Comparison of ENCODE assay signal across 8 cellular contexts in genomic region chr10:30433779-30434272, GRCh38. TPM values are rescaled to one million over a fixed set of nuclear protein-coding genes. Genes with fewer than 3 reads are reported as not detected.
DNase-seq lines count a peak whose midpoint lies in the region; ATAC-seq and TF ChIP-seq lines count a peak whose summit lies in the region.

TSS of gene MAP3K8 (plus strand) at chr10:30434184. CDS start at chr10:30438939, 4,755 bp downstream.

- no peaks in the 10 kb centered on the region for H3K9me3 ChIP-seq in fibroblast of lung (ENCODE audit: control insufficient read depth, insufficient read depth, low read depth, low read length)

- no peaks in the 10 kb centered on the region for H3K27me3 ChIP-seq in fibroblast of lung (ENCODE audit: control insufficient read depth, insufficient read depth, low read length)

- ATAC-seq in GM19438 (IDR thresholded peaks at IDR 0.05; ENCODE audit: low read depth, unreplicated experiment) (peak; percentile 59), HG03558 (IDR thresholded peaks at IDR 0.05; ENCODE audit: extremely low read depth, unreplicated experiment) (peak; percentile 35)
- peak; percentile 78 to 80 for ATAC-seq in naive thymus-derived CD8-positive, alpha-beta T cell

- peak within 1 kb of the TSS; percentile 32 to 93 (median 76) for H3K27ac Mint-ChIP-seq in naive thymus-derived CD8-positive, alpha-beta T cell

- POLR2A ChIA-PET in naive thymus-derived CD8-positive, alpha-beta T cell (lab: Charles Lee): interaction anchor here (1.0 to 1.9 kb wide), 6 partner anchors 15 to 99 kb away, joined by 3 to 12 read pairs (median 4); no protein-coding TSS in a partner anchor

- H3K4me3 ChIP-seq in fibroblast of lung (replicated peaks in 1 of 4; ENCODE audit: control extremely low read depth in 1 of 4, insufficient read depth in 1 of 4, low read depth in 3 of 4, low read length in 4 of 4): peak within 1 kb of the TSS; percentile 77 to 92 (median 82)

- peak within 1 kb of the TSS; percentile 97 for H3K9ac ChIP-seq in fibroblast of lung (ENCODE audit: insufficient read depth, low read length)

- H2AFZ ChIP-seq in fibroblast of lung (ENCODE audit: low read length): peak within 1 kb of the TSS; percentile 59

- H3K9me3 Mint-ChIP-seq in naive thymus-derived CD8-positive, alpha-beta T cell: no peaks in the 10 kb centered on the region

- no peaks in the 10 kb centered on the region for H3K36me3 ChIP-seq in fibroblast of lung (ENCODE audit: control insufficient read depth, insufficient read depth, low read length)

- peaks cover 24 to 68% (median 46%) of the 10 kb centered on the region in 4 donors for H3K4me1 Mint-ChIP-seq in naive thymus-derived CD8-positive, alpha-beta T cell

- H3K79me2 ChIP-seq in fibroblast of lung (ENCODE audit: control insufficient read depth, insufficient read depth, low read length): peaks cover 42% of the 10 kb centered on the region

- peak; percentile 31 for DNase-seq in COLO829 (ENCODE audit: low spot score)
- peak; percentile 93 for DNase-seq in RKO (ENCODE audit: low spot score)
- DNase-seq in activated T-helper 1 cell treated with anti-CD3 and anti-CD28 coated beads, Interleukin-2, amount 50 U/mL, for 16 hours (ENCODE audit: low read depth in 1 of 2, low spot score in 1 of 2): peak; percentile 48 to 80
- DNase-seq in fibroblast of lung (ENCODE audit: low read depth in 2 of 2): peak; percentile 75 to 85
- peak; percentile 61 to 84 (median 72) for DNase-seq in naive thymus-derived CD8-positive, alpha-beta T cell
- DNase-seq in stimulated activated naive CD4-positive, alpha-beta T cell (lab: John Stamatoyannopoulos, UW): peak; percentile 47 to 80 (median 66)

- peak within 1 kb of the TSS; percentile 92 for H3K4me2 ChIP-seq in fibroblast of lung (ENCODE audit: extremely low read depth, insufficient read depth, low read length)

- no peaks in the 10 kb centered on the region for H3K36me3 Mint-ChIP-seq in naive thymus-derived CD8-positive, alpha-beta T cell

- peak within 1 kb of the TSS; percentile 76 to 92 (median 88) for H3K4me3 Mint-ChIP-seq in naive thymus-derived CD8-positive, alpha-beta T cell

- no peaks in the 10 kb centered on the region for H3K27me3 Mint-ChIP-seq in naive thymus-derived CD8-positive, alpha-beta T cell

- no peaks in the 10 kb centered on the region for H4K20me1 ChIP-seq in fibroblast of lung (ENCODE audit: control insufficient read depth, extremely low read depth, insufficient read depth, low read length)

- peak within 1 kb of the TSS; percentile 95 for H3K27ac ChIP-seq in fibroblast of lung (ENCODE audit: insufficient read depth, low read length)

- H3K4me1 ChIP-seq in fibroblast of lung (ENCODE audit: control insufficient read depth, extremely low read depth, insufficient read depth, low read length): peaks cover 8% of the 10 kb centered on the region

- no peak for TF ChIP-seq CTCF in fibroblast of lung (conservative IDR thresholded peaks at IDR 0.05 in 1 of 2, IDR thresholded peaks at IDR 0.05 in 1 of 2; ENCODE audit: low read depth in 1 of 2, low read length in 2 of 2)

RNA-seq across cellular contexts. Expression of gene MAP3K8, which starts in this region (rescaled TPM):
- 15.7 and 20.0 TPM in 2 replicates for total RNA-seq in fibroblast of lung
- 16.9 and 52.6 TPM in 2 replicates for polyA plus RNA-seq in fibroblast of lung
- polyA plus RNA-seq in fibroblast of lung (2012): 10.4 and 26.6 TPM in 2 replicates
- 9.6 and 20.6 TPM in 2 replicates for polyA minus RNA-seq in fibroblast of lung (ENCODE audit: low replicate concordance)
- 1 to 10 TPM; 2.7 TPM for total RNA-seq in naive thymus-derived CD8-positive, alpha-beta T cell
- 10 to 100 TPM in 1 of 3 donors, under 1 TPM in 2; 0.53 to 23.4 (median 0.80) TPM for polyA plus RNA-seq in naive thymus-derived CD8-positive, alpha-beta T cell

Comparison
In these comparisons a context has a peak if more than half of its experiments do, and no peak if none do; other contexts are left out.
1. Peak in every context shown above with its lines: DNase-seq, ATAC-seq, H3K4me3 ChIP-seq and H3K27ac ChIP-seq.
2. DNase-seq: peak in every context shown above with its lines; median percentile 93 in RKO; 80 in fibroblast of lung; 72 in naive thymus-derived CD8-positive, alpha-beta T cell; 66 in stimulated activated naive CD4-positive, alpha-beta T cell; 64 in activated T-helper 1 cell treated with anti-CD3 and anti-CD28 coated beads, Interleukin-2, amount 50 U/mL, for 16 hours; 31 in COLO829.